17 cellular contexts compared by ENCODE assay signal in the genomic region with DNA sequence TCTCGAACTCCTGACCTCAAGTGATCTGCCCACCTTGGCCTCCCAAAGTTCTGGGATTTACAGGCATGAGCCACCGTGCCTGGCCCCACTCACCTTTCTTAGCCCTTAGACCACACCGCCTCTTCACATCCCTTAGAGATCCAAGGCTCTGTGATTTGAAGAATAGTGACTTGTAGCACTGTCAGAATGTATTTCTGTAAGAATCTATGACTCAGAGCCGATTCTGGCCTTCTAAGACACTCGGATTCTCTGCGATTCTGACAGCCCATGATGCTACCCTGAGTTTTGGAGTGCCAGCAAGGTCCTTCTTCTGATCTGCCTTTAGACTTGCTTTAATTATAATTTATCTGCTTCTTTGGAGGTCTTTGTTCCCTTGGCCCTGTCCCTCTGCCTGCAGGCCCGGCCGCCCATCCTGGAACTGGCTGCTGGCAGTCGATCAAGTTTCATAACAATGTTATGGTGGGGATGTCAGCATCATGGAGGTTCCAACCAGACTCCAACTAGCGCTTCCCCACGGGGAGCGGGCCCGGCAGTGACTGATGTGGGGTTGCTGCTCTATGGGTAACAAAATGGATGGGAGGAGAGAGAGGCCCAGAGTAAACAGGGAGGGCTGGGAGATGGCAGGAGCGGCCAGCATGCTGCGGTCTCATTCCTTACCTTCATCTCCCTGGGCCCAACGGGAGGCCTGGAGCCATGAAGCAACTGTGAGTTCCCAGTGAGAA. TPM values are rescaled to one million over a fixed set of nuclear protein-coding genes. Genes with fewer than 3 reads are reported as not detected.
"Had no signal": no experiment of that assay in that cellular context is flagged by ENCODE, and none has a peak within 500 bp of the region (broad histone marks: within the 10 kb centered on the region; RNA-seq: fewer than 3 reads in every experiment).

No MANE protein-coding gene starts in this region.

- H3K9me3 ChIP-seq: esophagus muscularis mucosa, gastroesophageal sphincter, left lung, sigmoid colon, suprapubic skin, upper lobe of left lung had no signal

- H3K27ac ChIP-seq: brain microvascular endothelial cell, esophagus muscularis mucosa, gastroesophageal sphincter, left lung, suprapubic skin, upper lobe of left lung had no signal

- H3K36me3 ChIP-seq: brain microvascular endothelial cell, esophagus muscularis mucosa, gastroesophageal sphincter, left lung, sigmoid colon, suprapubic skin, upper lobe of left lung had no signal

- H3K4me3 ChIP-seq: esophagus muscularis mucosa, gastroesophageal sphincter, left lung, sigmoid colon, suprapubic skin, upper lobe of left lung had no signal

- H3K27me3 ChIP-seq: esophagus muscularis mucosa, gastroesophageal sphincter, left lung, sigmoid colon, upper lobe of left lung had no signal

- DNase-seq: activated CD4-positive, alpha-beta T cell treated with anti-CD3 and anti-CD28 coated beads, Interleukin-2, amount 50 U/mL, for 4 hours; activated T-cell treated with anti-CD3 and anti-CD28 coated beads, Interleukin-2, amount 50 U/mL, for 1 hour; amniotic stem cell; brain microvascular endothelial cell; left lung; sigmoid colon; stimulated activated CD4-positive, alpha-beta T cell treated with anti-CD3 and anti-CD28 coated beads, Interleukin-12 subunit alpha, Interleukin-12 subunit beta, amount 100 ng/mL, for 4 hours; stimulated activated naive CD4-positive, alpha-beta T cell treated with Interleukin-2 at 50 U/mL for 16 hours; T-helper 2 cell; upper lobe of left lung had no signal

- ATAC-seq: gastroesophageal sphincter; left lung; natural killer cell treated with Interleukin-12 subunit alpha and Interleukin-12 subunit beta and Interleukin-15 and Interleukin-18, amount 100 ng/mL, for 72 hours had no signal

RNA-seq across cellular contexts. Expression of a gene that starts 55.8 kb away (rescaled TPM):
- total RNA-seq: dermis microvascular lymphatic vessel endothelial cell, osteocyte, pulmonary artery endothelial cell had no signal
